In genomic region chr3:39327053-39327745, GRCh38 we compare ENCODE assay signal across 19 cellular contexts. TPM values are rescaled to one million over a fixed set of nuclear protein-coding genes. Genes with fewer than 3 reads are reported as not detected.
DNase-seq lines count a peak whose midpoint lies in the region; ATAC-seq, FAIRE-seq and TF ChIP-seq lines count a peak whose summit lies in the region.
"Had no signal": no experiment of that assay in that cellular context is flagged by ENCODE, and none has a peak within 500 bp of the region (broad histone marks: within the 10 kb centered on the region; RNA-seq: fewer than 3 reads in every experiment).

No MANE protein-coding gene starts in this region.

- peak; percentile 7 for ATAC-seq in GM18907 (IDR thresholded peaks at IDR 0.05; ENCODE audit: unreplicated experiment)
- peak; percentile 29 for ATAC-seq in GM21723 (IDR thresholded peaks at IDR 0.05; ENCODE audit: unreplicated experiment)

- H3K79me2 ChIP-seq in OCI-LY3 (ENCODE audit: low read length) = no peaks in the 10 kb centered on the region

- H3K36me3 ChIP-seq in OCI-LY3 (replicated peaks; ENCODE audit: low read depth, low read length) = no peaks in the 10 kb centered on the region
- no peaks in the 10 kb centered on the region for H3K36me3 ChIP-seq in left ventricle myocardium inferior
- H3K36me3 ChIP-seq: thoracic aorta had no signal

- H2AFZ ChIP-seq in OCI-LY3 (ENCODE audit: low read depth, low read length) = peak overlapping the region; percentile 66; the same call in 1 of the 2 replicates

- H3K9me3 ChIP-seq in OCI-LY3 (ENCODE audit: insufficient read depth, low read length) (no peaks in the 10 kb centered on the region), left ventricle myocardium inferior (replicated peaks) (no peaks in the 10 kb centered on the region)
- H3K9me3 ChIP-seq: thoracic aorta had no signal

- no peaks in the 10 kb centered on the region for H4K20me1 ChIP-seq in OCI-LY3 (ENCODE audit: insufficient read depth, low read length)

- no peaks in the 10 kb centered on the region for H3K27me3 ChIP-seq in OCI-LY3 (ENCODE audit: low read depth, low read length)
- H3K27me3 ChIP-seq in left ventricle myocardium inferior (ENCODE audit: low read depth) = peaks cover 12% of the 10 kb centered on the region

- peaks cover 27% of the 10 kb centered on the region for H3K4me1 ChIP-seq in OCI-LY3 (ENCODE audit: low read length)
- H3K4me1 ChIP-seq in left ventricle myocardium inferior = peaks cover 2% of the 10 kb centered on the region

- no peak for TF ChIP-seq CTCF in D721Med (IDR thresholded peaks at IDR 0.05; ENCODE audit: insufficient read depth, missing control alignments)
- TF ChIP-seq CTCF in OCI-LY3 (IDR thresholded peaks at IDR 0.05; ENCODE audit: low read depth, low read length) = no peak
- TF ChIP-seq CTCF in left ventricle myocardium inferior (IDR thresholded peaks at IDR 0.05; ENCODE audit: borderline replicate concordance) = no peak

- H3K27ac ChIP-seq in OCI-LY3 (ENCODE audit: low read length) (peak overlapping the region; percentile 29), left ventricle myocardium inferior (replicated peaks) (no peak overlapping the region)
- H3K27ac ChIP-seq: thoracic aorta had no signal

- intact Hi-C loops in left ventricle myocardium inferior (cut with micrococcal nuclease) = no loop called here

- H3K4me3 ChIP-seq in OCI-LY3 (ENCODE audit: low read length) (peak overlapping the region; percentile 55; the same call in 1 of the 2 replicates), left ventricle myocardium inferior (no peak overlapping the region)
- H3K4me3 ChIP-seq: thoracic aorta had no signal

- DNase-seq in D721Med (ENCODE audit: insufficient read length, low spot score) (no peak), globus pallidus (ENCODE audit: low spot score) (no peak), CD1c-positive myeloid dendritic cell (ENCODE audit: extremely low spot score) (no peak), left ventricle myocardium inferior (no peak)
- no peak for DNase-seq in effector CD4-positive, alpha-beta T cell
- DNase-seq: activated CD8-positive, alpha-beta memory T cell treated with anti-CD3 and anti-CD28 coated beads for 24 hours; AML-193; DMS153; endodermal cell; NCI-H1048; NCI-H2171 treated with DMSO at 0.1 percent for 48 hours; nephron progenitor cell; SHP77 had no signal

- peak overlapping the region; percentile 80 for H3K4me2 ChIP-seq in OCI-LY3 (ENCODE audit: low read length)

- FAIRE-seq in D721Med (lab: Jason Lieb, UNC) = peak; percentile 11

- H3K9ac ChIP-seq in OCI-LY3 (ENCODE audit: low read length) = no peak overlapping the region; the same call in 1 of the 2 replicates

RNA-seq across cellular contexts. Expression of gene CCR8, which starts 2.3 kb away (rescaled TPM):
- not detected for total RNA-seq in left ventricle myocardium inferior
- total RNA-seq: fibroblast of villous mesenchyme, lung microvascular endothelial cell, thoracic aorta had no signal

RNA-seq across cellular contexts. Expression of gene CX3CR1, which starts 47.4 kb away (rescaled TPM):
- total RNA-seq in left ventricle myocardium inferior = 0.82 TPM
- total RNA-seq: endodermal cell, fibroblast of villous mesenchyme, lung microvascular endothelial cell had no signal

RNA-seq across cellular contexts. Expression of gene SLC25A38, which starts 56.0 kb away (rescaled TPM):
- 21.0 TPM for total RNA-seq in left ventricle myocardium inferior
